ENCODE assay signal across 26 cellular contexts in genomic region chr14:84490081-84490480, GRCh38.
DNase-seq lines count a peak whose midpoint lies in the region; FAIRE-seq and TF ChIP-seq lines count a peak whose summit lies in the region.
"Had no signal": no experiment of that assay in that cellular context is flagged by ENCODE, and none has a peak within 500 bp of the region (broad histone marks: within the 10 kb centered on the region; RNA-seq: fewer than 3 reads in every experiment).

No MANE protein-coding gene starts in this region.

- H3K36me3 ChIP-seq in A673 (ENCODE audit: insufficient read depth, low read length, poor library complexity, severe bottlenecking) (no peaks in the 10 kb centered on the region), endothelial cell of umbilical vein (ENCODE audit: control insufficient read depth in 2 of 2, extremely low read depth in 1 of 2, insufficient read depth in 2 of 2, low read length in 2 of 2) (no peaks in the 10 kb centered on the region), mesendoderm (ENCODE audit: control insufficient read depth, insufficient read depth, low read length) (no peaks in the 10 kb centered on the region)
- H3K36me3 ChIP-seq: BLaER1 treated with 17β-estradiol and CSF1 and Interleukin-3, amounts not matched to agents 10 nM and 100 nM had no signal

- no peak overlapping the region for H3K23ac ChIP-seq in mesendoderm (ENCODE audit: low read length)

- H3K4me2 ChIP-seq in endothelial cell of umbilical vein (ENCODE audit: insufficient read depth, low read length) (no peak overlapping the region), mesendoderm (ENCODE audit: low read length) (no peak overlapping the region)
- H3K4me2 ChIP-seq: BLaER1 treated with 17β-estradiol and CSF1 and Interleukin-3, amounts not matched to agents 10 nM and 100 nM had no signal

- dilution Hi-C loops in endothelial cell of umbilical vein (cut with MboI; ENCODE audit: extremely low pct_ligation_motif_present, low sequenced_read_pairs), result no loop called here

- H3K9me1 ChIP-seq in endothelial cell of umbilical vein (replicated peaks; ENCODE audit: control insufficient read depth, extremely low read depth, insufficient read depth, low read length), result no peaks in the 10 kb centered on the region

- no peak overlapping the region for H2BK15ac ChIP-seq in mesendoderm (replicated peaks; ENCODE audit: low read depth)

- H3K4me3 ChIP-seq in A673 (ENCODE audit: low read depth, low read length, poor library complexity, severe bottlenecking) (no peak overlapping the region), endothelial cell of umbilical vein (replicated peaks in 1 of 3; ENCODE audit: insufficient read depth in 1 of 3, low read depth in 1 of 3, low read length in 3 of 3) (no peak overlapping the region), mesendoderm (ENCODE audit: low read length) (no peak overlapping the region)
- H3K4me3 ChIP-seq: BLaER1 treated with 17β-estradiol and CSF1 and Interleukin-3, amounts not matched to agents 10 nM and 100 nM; GM12878 had no signal

- POLR2A ChIA-PET in A673 (lab: Charles Lee; ENCODE audit: low non-redundant PET), result no interaction called here
- POLR2A ChIA-PET in endothelial cell of umbilical vein (lab: Charles Lee), result no interaction called here

- H4K8ac ChIP-seq in mesendoderm (ENCODE audit: low read depth, low read length), result no peak overlapping the region

- H2AK5ac ChIP-seq in mesendoderm (ENCODE audit: low read length), result no peak overlapping the region

- no peaks in the 10 kb centered on the region for H3K27me3 ChIP-seq in A673 (replicated peaks; ENCODE audit: insufficient read depth, low read depth, low read length, poor library complexity)
- no peaks in the 10 kb centered on the region for H3K27me3 ChIP-seq in endothelial cell of umbilical vein (ENCODE audit: control insufficient read depth in 2 of 2, insufficient read depth in 2 of 2, low read length in 2 of 2)
- no peaks in the 10 kb centered on the region for H3K27me3 ChIP-seq in mesendoderm (ENCODE audit: insufficient read depth, low read length, poor library complexity)
- H3K27me3 ChIP-seq: BLaER1 treated with 17β-estradiol and CSF1 and Interleukin-3, amounts not matched to agents 10 nM and 100 nM had no signal

- H2AFZ ChIP-seq in endothelial cell of umbilical vein (ENCODE audit: low read depth, low read length), result no peak overlapping the region

- intact Hi-C loops in A673 (cut with micrococcal nuclease; ENCODE audit: unreplicated experiment), result no loop called here
- intact Hi-C loops in endothelial cell of umbilical vein (cut with micrococcal nuclease), result no loop called here

- TF ChIP-seq POLR2A in endothelial cell of umbilical vein (IDR thresholded peaks at IDR 0.05; ENCODE audit: low read depth, low read length), result no peak

- no peak overlapping the region for H3K4ac ChIP-seq in mesendoderm (ENCODE audit: low read depth, low read length)

- H4K20me1 ChIP-seq in endothelial cell of umbilical vein (replicated peaks; ENCODE audit: control insufficient read depth, extremely low read depth, insufficient read depth, low read length), result no peaks in the 10 kb centered on the region
- H4K20me1 ChIP-seq: BLaER1 treated with 17β-estradiol and CSF1 and Interleukin-3, amounts not matched to agents 10 nM and 100 nM had no signal

- no peaks in the 10 kb centered on the region for H3K79me1 ChIP-seq in mesendoderm (ENCODE audit: low read length)

- H3K9me3 ChIP-seq in A673 (ENCODE audit: low read depth, low read length, poor library complexity, severe bottlenecking), result peaks cover 5% of the 10 kb centered on the region
- H3K9me3 ChIP-seq in endothelial cell of umbilical vein (replicated peaks; ENCODE audit: control insufficient read depth, insufficient read depth, low read length), result no peaks in the 10 kb centered on the region
- H3K9me3 ChIP-seq: Caco-2 had no signal

- H2BK5ac ChIP-seq in mesendoderm (ENCODE audit: low read length), result no peak overlapping the region

- peak; percentile 12 for DNase-seq in A673 (ENCODE audit: low spot score)
- DNase-seq in D721Med (ENCODE audit: insufficient read length, low spot score), result no peak
- DNase-seq in endothelial cell of umbilical vein (ENCODE audit: low read depth, low spot score), result peak; percentile 60
- DNase-seq in mesendoderm, result no peak
- no peak for DNase-seq in activated CD4-positive, alpha-beta T cell treated with anti-CD3 and anti-CD28 coated beads for 48 hours
- no peak for DNase-seq in inferior parietal cortex (ENCODE audit: extremely low spot score)
- DNase-seq in middle frontal gyrus (ENCODE audit: extremely low spot score, low spot score), result no peak
- DNase-seq: 8988T; AML-193; Caco-2; Calu3; CD4-positive, alpha-beta T cell; CD8-positive, alpha-beta T cell; DMS 273 treated with DMSO at 0.1 percent for 48 hours; DMS153; DMS53; DMS79; DND-41; EL; GDM1 had no signal

- peak overlapping the region; percentile 60 for H3K18ac ChIP-seq in mesendoderm (ENCODE audit: low read length)

- no peak overlapping the region for H3K27ac ChIP-seq in A673 (ENCODE audit: low read depth, low read length, poor library complexity, severe bottlenecking)
- no peak overlapping the region for H3K27ac ChIP-seq in endothelial cell of umbilical vein (ENCODE audit: insufficient read depth, low read depth, low read length)
- H3K27ac ChIP-seq in mesendoderm (ENCODE audit: low read depth, low read length), result no peak overlapping the region
- H3K27ac ChIP-seq: BLaER1 treated with 17β-estradiol and CSF1 and Interleukin-3, amounts not matched to agents 10 nM and 100 nM; C4-2B had no signal

- FAIRE-seq in D721Med (lab: Jason Lieb, UNC) (peak; percentile 44), endothelial cell of umbilical vein (lab: Jason Lieb, UNC) (peak; percentile 38)
- FAIRE-seq: A204.1, GM12878, GM12892, GM18507 had no signal

- TF ChIP-seq CTCF in A673 (conservative IDR thresholded peaks at IDR 0.05; ENCODE audit: low read depth, low read length) (no peak), D721Med (IDR thresholded peaks at IDR 0.05; ENCODE audit: insufficient read depth, missing control alignments) (no peak), endothelial cell of umbilical vein (IDR thresholded peaks at IDR 0.05; ENCODE audit: extremely low read depth in 1 of 2, insufficient read depth in 1 of 2, low read depth in 1 of 2, low read length in 2 of 2) (no peak)

- no peak overlapping the region for H2BK120ac ChIP-seq in mesendoderm (ENCODE audit: low read depth, low read length)

- H3K56ac ChIP-seq in mesendoderm (ENCODE audit: low read length), result no peak overlapping the region

- H3K4me1 ChIP-seq in A673 (ENCODE audit: insufficient read depth, low read length, poor library complexity, severe bottlenecking), result no peaks in the 10 kb centered on the region
- no peaks in the 10 kb centered on the region for H3K4me1 ChIP-seq in endothelial cell of umbilical vein (ENCODE audit: control insufficient read depth, extremely low read depth, insufficient read depth, low read length)
- no peaks in the 10 kb centered on the region for H3K4me1 ChIP-seq in mesendoderm (ENCODE audit: control insufficient read depth, low read depth, low read length)
- H3K4me1 ChIP-seq: BLaER1 treated with 17β-estradiol and CSF1 and Interleukin-3, amounts not matched to agents 10 nM and 100 nM; Caco-2 had no signal

- BruUV-seq in A673 (replicated peaks; lab: Mats Ljungman, UMichigan) (no TSS peak), endothelial cell of umbilical vein (replicated peaks; lab: Mats Ljungman, UMichigan) (no TSS peak)

- no peak overlapping the region for H4K5ac ChIP-seq in mesendoderm (ENCODE audit: low read length)

- H3K9ac ChIP-seq in endothelial cell of umbilical vein (replicated peaks; ENCODE audit: extremely low read depth, insufficient read depth, low read length) (no peak overlapping the region), mesendoderm (ENCODE audit: low read length) (no peak overlapping the region)
- H3K9ac ChIP-seq: BLaER1 treated with 17β-estradiol and CSF1 and Interleukin-3, amounts not matched to agents 10 nM and 100 nM had no signal

- CTCF ChIA-PET in A673 (lab: Charles Lee) (no interaction called here), endothelial cell of umbilical vein (lab: Charles Lee) (interaction anchor here (0.7 to 1.4 kb wide), 2 partner anchors 14 to 1039 kb away, joined by 4 read pairs; no protein-coding TSS in a partner anchor)

- WGBS in mesendoderm (ENCODE audit: extremely low coverage, insufficient coverage, low lambda C conversion rate), result no CpG with 5 or more reads among the region's 2 CpGs

- H3K79me2 ChIP-seq in endothelial cell of umbilical vein (ENCODE audit: control insufficient read depth, insufficient read depth, low read length), result no peaks in the 10 kb centered on the region
- H3K79me2 ChIP-seq in mesendoderm (ENCODE audit: control insufficient read depth, insufficient read depth, low read length), result no peaks in the 10 kb centered on the region

TF ChIP-seq in endothelial cell of umbilical vein, 7 proteins besides CTCF, POLR2A, EP300 and RAD21:
- TF ChIP-seq FOS (IDR thresholded peaks at IDR 0.05; ENCODE audit: borderline replicate concordance, insufficient read depth, low read length), result no peak
- no peak for TF ChIP-seq MAX (IDR thresholded peaks at IDR 0.05; ENCODE audit: insufficient read depth, insufficient read length)
- TF ChIP-seq EZH2 (IDR thresholded peaks at IDR 0.05; ENCODE audit: borderline replicate concordance, low read depth, low read length, severe bottlenecking), result no peak
- TF ChIP-seq MYC (IDR thresholded peaks at IDR 0.05; ENCODE audit: low read depth, low read length), result no peak

Comparison
In these comparisons a context has a peak if more than half of its experiments do, and no peak if none do; other contexts are left out.
1. DNase-seq: peak in A673 (single experiment) and endothelial cell of umbilical vein (single experiment); none in D721Med (single experiment), mesendoderm (single experiment), activated CD4-positive, alpha-beta T cell treated with anti-CD3 and anti-CD28 coated beads for 48 hours (single experiment), inferior parietal cortex (single experiment) and middle frontal gyrus (single experiment).